10 cellular contexts compared by ENCODE assay signal in the genomic region with DNA sequence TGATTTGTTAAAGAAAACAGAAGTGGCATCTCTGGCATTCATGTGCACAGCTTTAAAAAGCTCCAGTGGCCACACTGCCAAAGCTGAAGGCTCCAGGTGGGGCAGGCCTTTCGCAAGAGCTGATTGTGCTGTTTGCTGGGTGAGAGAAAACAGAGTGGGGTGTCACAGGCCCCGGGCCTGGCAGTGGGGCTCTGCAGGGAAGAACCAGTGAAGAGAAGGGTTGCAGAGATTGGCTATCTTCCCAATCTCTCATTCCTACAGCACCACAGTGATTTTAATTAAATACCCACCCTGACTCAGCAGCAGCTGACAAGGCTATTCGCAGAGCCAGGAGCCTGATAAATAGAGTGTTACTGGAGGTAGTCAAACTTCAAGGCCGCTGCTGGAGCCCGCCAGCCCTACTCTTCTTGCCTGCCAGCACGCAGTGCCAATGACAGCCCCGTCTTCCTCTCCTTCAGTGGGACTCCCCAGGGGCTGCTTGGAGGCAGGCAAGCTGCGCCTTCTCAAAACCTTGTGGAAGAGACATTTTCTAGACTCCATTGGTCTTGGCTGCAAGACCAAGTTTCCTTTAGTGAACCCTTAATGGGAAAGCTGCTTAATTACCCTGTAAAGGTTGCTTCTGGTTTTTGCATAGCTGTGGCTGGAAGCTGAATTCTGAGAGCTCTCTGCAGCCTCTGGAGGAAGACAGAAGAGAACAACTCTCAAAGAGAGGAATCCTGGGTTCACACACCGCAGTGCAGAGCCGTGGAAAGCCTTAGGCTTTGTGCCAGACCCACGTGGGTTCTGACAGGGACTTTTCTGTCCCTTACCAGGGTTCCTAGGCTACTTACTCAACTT.
DNase-seq lines count a peak whose midpoint lies in the region; ATAC-seq and TF ChIP-seq lines count a peak whose summit lies in the region.
"Had no signal": no experiment of that assay in that cellular context is flagged by ENCODE, and none has a peak within 500 bp of the region (broad histone marks: within the 10 kb centered on the region; RNA-seq: fewer than 3 reads in every experiment).

No MANE protein-coding gene starts in this region.

- no peak overlapping the region for H2AFZ ChIP-seq in GM23248

- DNase-seq in GM23248, result peak; percentile 5
- peak; percentile 93 for DNase-seq in astrocyte of the hippocampus (ENCODE audit: low read depth, low spot score)
- DNase-seq in islet precursor cell, result peak; percentile 78
- DNase-seq in activated effector memory CD4-positive, alpha-beta T cell treated with anti-CD3 and anti-CD28 coated beads, Interleukin-2, amount 50 U/mL, for 16 hours, result no peak
- no peak for DNase-seq in omental fat pad (ENCODE audit: low spot score)
- DNase-seq: activated CD4-positive, alpha-beta T cell treated with anti-CD3 and anti-CD28 coated beads for 1 hour; small intestine had no signal

- H4K20me1 ChIP-seq in GM23248 (ENCODE audit: insufficient read depth), result no peaks in the 10 kb centered on the region

- no peaks in the 10 kb centered on the region for H3K9me3 ChIP-seq in GM23248 (ENCODE audit: low read depth)

- no peaks in the 10 kb centered on the region for H3K4me1 ChIP-seq in GM23248 (ENCODE audit: insufficient read depth)
- peaks cover 13% of the 10 kb centered on the region for H3K4me1 ChIP-seq in rectal smooth muscle tissue (ENCODE audit: control insufficient read depth, insufficient read depth, low read length)

- in situ Hi-C loops in GM23248 (cut with MboI), result no loop called here

- H3K36me3 ChIP-seq in GM23248 (ENCODE audit: low read depth), result no peaks in the 10 kb centered on the region
- H3K36me3 ChIP-seq in rectal smooth muscle tissue (ENCODE audit: control insufficient read depth, insufficient read depth, low read length), result no peaks in the 10 kb centered on the region

- no peak for ATAC-seq in HG02678 (IDR thresholded peaks at IDR 0.05; ENCODE audit: unreplicated experiment)
- no peak for ATAC-seq in HG02973 (IDR thresholded peaks at IDR 0.05; ENCODE audit: unreplicated experiment)
- no peak for ATAC-seq in omental fat pad (ENCODE audit: low FRiP score)

- H3F3A ChIP-seq in GM23248 (ENCODE audit: insufficient read depth), result no peaks in the 10 kb centered on the region

- no peaks in the 10 kb centered on the region for H3K79me2 ChIP-seq in GM23248 (ENCODE audit: insufficient read depth)

- no peaks in the 10 kb centered on the region for H3K9me2 ChIP-seq in GM23248 (ENCODE audit: insufficient read depth)

- H3K27ac ChIP-seq in GM23248, result no peak overlapping the region
- H3K27ac ChIP-seq in rectal smooth muscle tissue (ENCODE audit: low read depth, low read length), result peak overlapping the region; percentile 42

- WGBS in GM23248 (ENCODE audit: low coverage in 1 of 2, low lambda C conversion rate in 2 of 2, missing lambda C conversion rate in 2 of 2), 2 experiments, result 7 to 15% methylated on average over 11 of the region's 11 CpGs

- no peak overlapping the region for H3K4me2 ChIP-seq in GM23248 (ENCODE audit: unreplicated experiment)

- H3K9ac ChIP-seq in GM23248 (no peak overlapping the region), rectal smooth muscle tissue (ENCODE audit: low read length) (no peak overlapping the region)

- H3K4me3 ChIP-seq in GM23248 (no peak overlapping the region), rectal smooth muscle tissue (ENCODE audit: low read length) (no peak overlapping the region)

- H3K27me3 ChIP-seq in GM23248 (replicated peaks; ENCODE audit: insufficient read depth) (peaks cover 2% of the 10 kb centered on the region; the same call in 1 of the 2 replicates), rectal smooth muscle tissue (ENCODE audit: control insufficient read depth, insufficient read depth, low read length) (no peaks in the 10 kb centered on the region)

- TF ChIP-seq CTCF in omental fat pad (IDR thresholded peaks at IDR 0.05), result no peak

Comparison
In these comparisons a context has a peak if more than half of its experiments do, and no peak if none do; other contexts are left out.
1. DNase-seq: peak in GM23248 (single experiment), astrocyte of the hippocampus (single experiment) and islet precursor cell (single experiment); none in activated effector memory CD4-positive, alpha-beta T cell treated with anti-CD3 and anti-CD28 coated beads, Interleukin-2, amount 50 U/mL, for 16 hours (single experiment) and omental fat pad (single experiment).